ENCODE assay signal across 22 cellular contexts in genomic region chr2:55902971-55903370, GRCh38. TPM values are rescaled to one million over a fixed set of nuclear protein-coding genes. Genes with fewer than 3 reads are reported as not detected.
DNase-seq lines count a peak whose midpoint lies in the region; FAIRE-seq and TF ChIP-seq lines count a peak whose summit lies in the region.
"Had no signal": no experiment of that assay in that cellular context is flagged by ENCODE, and none has a peak within 500 bp of the region (broad histone marks: within the 10 kb centered on the region; RNA-seq: fewer than 3 reads in every experiment).

No MANE protein-coding gene starts in this region.

- H3K9me3 ChIP-seq in kidney (ENCODE audit: control insufficient read depth in 1 of 2, low read length in 2 of 2) = peaks cover 0 to 7% of the 10 kb centered on the region in 2 donors

- peak overlapping the region; percentile 76 to 91 (median 82) for H3K27ac Mint-ChIP-seq in nephron
- no peak overlapping the region for H3K27ac Mint-ChIP-seq in activated T-helper 1 cell treated with anti-CD3 and anti-CD28 coated beads, Interleukin-12 subunit alpha, Interleukin-12 subunit beta, Interleukin-2, Interleukin-4 antibody, amounts not matched to agents 30 ng/mL and 10 ng/mL and 1 ng/mL, durations not matched to agents 14 hours and 24 hours and 36 hours
- H3K27ac Mint-ChIP-seq: CD14-positive monocyte; CD4-positive, alpha-beta memory T cell; HFFc6; IgD-negative memory B cell had no signal

- no peaks in the 10 kb centered on the region for H3K27me3 Mint-ChIP-seq in nephron (ENCODE audit: low read depth)
- H3K27me3 Mint-ChIP-seq in activated T-helper 1 cell treated with anti-CD3 and anti-CD28 coated beads, Interleukin-12 subunit alpha, Interleukin-12 subunit beta, Interleukin-2, Interleukin-4 antibody, amounts not matched to agents 30 ng/mL and 10 ng/mL and 1 ng/mL, durations not matched to agents 14 hours and 24 hours and 36 hours (ENCODE audit: insufficient read depth) = no peaks in the 10 kb centered on the region

- H3K27ac ChIP-seq in kidney (ENCODE audit: low read depth in 2 of 2, low read length in 2 of 2) = peak overlapping the region; percentile 14 to 51
- H3K27ac ChIP-seq: BLaER1 had no signal

- peaks cover 14% of the 10 kb centered on the region for H3K4me1 Mint-ChIP-seq in nephron
- H3K4me1 Mint-ChIP-seq in activated T-helper 1 cell treated with anti-CD3 and anti-CD28 coated beads, Interleukin-12 subunit alpha, Interleukin-12 subunit beta, Interleukin-2, Interleukin-4 antibody, amounts not matched to agents 30 ng/mL and 10 ng/mL and 1 ng/mL, durations not matched to agents 14 hours and 24 hours and 36 hours (ENCODE audit: low read depth) = no peaks in the 10 kb centered on the region
- H3K4me1 Mint-ChIP-seq: CD4-positive, alpha-beta memory T cell; IgD-negative memory B cell had no signal

- peaks cover 31% of the 10 kb centered on the region for H3K36me3 Mint-ChIP-seq in nephron (ENCODE audit: low read depth)
- no peaks in the 10 kb centered on the region for H3K36me3 Mint-ChIP-seq in activated T-helper 1 cell treated with anti-CD3 and anti-CD28 coated beads, Interleukin-12 subunit alpha, Interleukin-12 subunit beta, Interleukin-2, Interleukin-4 antibody, amounts not matched to agents 30 ng/mL and 10 ng/mL and 1 ng/mL, durations not matched to agents 14 hours and 24 hours and 36 hours (ENCODE audit: low read depth)
- H3K36me3 Mint-ChIP-seq: CD14-positive monocyte; CD4-positive, alpha-beta memory T cell; IgD-negative memory B cell had no signal

- H3K36me3 ChIP-seq in kidney (ENCODE audit: control insufficient read depth in 1 of 2, insufficient read depth in 2 of 2, low read length in 2 of 2) = no peaks in the 10 kb centered on the region
- H3K36me3 ChIP-seq: BLaER1 had no signal

- H3K9ac ChIP-seq in kidney (ENCODE audit: low read length in 2 of 2) = no peak overlapping the region
- H3K9ac ChIP-seq: BLaER1 had no signal

- peaks cover 10% of the 10 kb centered on the region for H3K9me3 Mint-ChIP-seq in nephron
- no peaks in the 10 kb centered on the region for H3K9me3 Mint-ChIP-seq in activated T-helper 1 cell treated with anti-CD3 and anti-CD28 coated beads, Interleukin-12 subunit alpha, Interleukin-12 subunit beta, Interleukin-2, Interleukin-4 antibody, amounts not matched to agents 30 ng/mL and 10 ng/mL and 1 ng/mL, durations not matched to agents 14 hours and 24 hours and 36 hours

- no peaks in the 10 kb centered on the region for H3K4me1 ChIP-seq in kidney (ENCODE audit: control insufficient read depth in 1 of 2, insufficient read depth in 1 of 2, low read depth in 1 of 2, low read length in 2 of 2)
- H3K4me1 ChIP-seq: BLaER1 had no signal

- peak; percentile 83 for FAIRE-seq in RCC 7860 (lab: Jason Lieb, UNC)
- FAIRE-seq in kidney (lab: Jason Lieb, UNC) = no peak
- FAIRE-seq: A204.1, GM12878, HepG2 had no signal

- no peak for TF ChIP-seq CTCF in kidney (IDR thresholded peaks at IDR 0.05; ENCODE audit: borderline replicate concordance, extremely low read depth, insufficient read depth)
- TF ChIP-seq CTCF in nephron (IDR thresholded peaks at IDR 0.05; ENCODE audit: unreplicated experiment in 3 of 3) = no peak

- no peak overlapping the region for H3K4me3 Mint-ChIP-seq in nephron
- H3K4me3 Mint-ChIP-seq in activated T-helper 1 cell treated with anti-CD3 and anti-CD28 coated beads, Interleukin-12 subunit alpha, Interleukin-12 subunit beta, Interleukin-2, Interleukin-4 antibody, amounts not matched to agents 30 ng/mL and 10 ng/mL and 1 ng/mL, durations not matched to agents 14 hours and 24 hours and 36 hours = no peak overlapping the region
- H3K4me3 Mint-ChIP-seq: CD14-positive monocyte; CD4-positive, alpha-beta memory T cell; HFFc6; IgD-negative memory B cell had no signal

- H3K4me3 ChIP-seq in kidney (ENCODE audit: low read length in 2 of 2) = no peak overlapping the region
- H3K4me3 ChIP-seq: BLaER1, GM12878 had no signal

- intact Hi-C loops in kidney (cut with DNase I) = no loop called here
- intact Hi-C loops in activated T-helper 1 cell treated with anti-CD3 and anti-CD28 coated beads, Interleukin-12 subunit alpha, Interleukin-12 subunit beta, Interleukin-2, Interleukin-4 antibody, amounts not matched to agents 30 ng/mL and 10 ng/mL and 1 ng/mL, durations not matched to agents 14 hours and 24 hours and 36 hours (cut with micrococcal nuclease) = no loop called here

- peak; percentile 25 for DNase-seq in RCC 7860 (ENCODE audit: low spot score)
- DNase-seq in kidney = no peak
- no peak for DNase-seq in activated T-helper 1 cell treated with anti-CD3 and anti-CD28 coated beads, Interleukin-12 subunit alpha, Interleukin-12 subunit beta, Interleukin-2, Interleukin-4 antibody, amounts not matched to agents 30 ng/mL and 10 ng/mL and 1 ng/mL, durations not matched to agents 14 hours and 24 hours and 36 hours (ENCODE audit: low spot score)
- no peak for DNase-seq in activated T-cell treated with anti-CD3 and anti-CD28 coated beads, Interleukin-2, amount 50 U/mL, for 1 hour
- DNase-seq in stimulated activated naive CD4-positive, alpha-beta T cell treated with Interleukin-2 at 50 U/mL for 16 hours (lab: John Stamatoyannopoulos, UW) = no peak
- DNase-seq in activated CD4-positive, alpha-beta T cell treated with anti-CD3 and anti-CD28 coated beads for 4 hours = no peak
- DNase-seq: Calu3; CD4-positive, alpha-beta memory T cell; DMS53; DND-41; EL; GOT3; H7; HFFc6 had no signal

RNA-seq across cellular contexts. Expression of gene EFEMP1, which starts 20.6 kb away (rescaled TPM):
- total RNA-seq in kidney = 171 TPM
- polyA plus RNA-seq in kidney (ENCODE audit: insufficient read depth, low read depth, low replicate concordance) = 68.4 TPM
- total RNA-seq in activated T-helper 1 cell treated with anti-CD3 and anti-CD28 coated beads, Interleukin-12 subunit alpha, Interleukin-12 subunit beta, Interleukin-2, Interleukin-4 antibody, amounts not matched to agents 30 ng/mL and 10 ng/mL and 1 ng/mL, durations not matched to agents 14 hours and 24 hours and 36 hours = not detected in 2 replicates
- total RNA-seq: CD4-positive, alpha-beta memory T cell; G401; HepG2 had no signal
- polyA plus RNA-seq: CD14-positive monocyte; CD4-positive, alpha-beta memory T cell; HepG2; IgD-negative memory B cell had no signal

Comparison
In these comparisons a context has a peak if more than half of its experiments do, and no peak if none do; other contexts are left out.
1. RNA of gene EFEMP1, which starts 20.6 kb away (total RNA-seq): 171 TPM in kidney (single experiment); not detected in activated T-helper 1 cell treated with anti-CD3 and anti-CD28 coated beads, Interleukin-12 subunit alpha, Interleukin-12 subunit beta, Interleukin-2, Interleukin-4 antibody, amounts not matched to agents 30 ng/mL and 10 ng/mL and 1 ng/mL, durations not matched to agents 14 hours and 24 hours and 36 hours; every median in the first group is over 100 times any median in the second.